ENCODE assay signal across 14 cellular contexts in the genomic region with DNA sequence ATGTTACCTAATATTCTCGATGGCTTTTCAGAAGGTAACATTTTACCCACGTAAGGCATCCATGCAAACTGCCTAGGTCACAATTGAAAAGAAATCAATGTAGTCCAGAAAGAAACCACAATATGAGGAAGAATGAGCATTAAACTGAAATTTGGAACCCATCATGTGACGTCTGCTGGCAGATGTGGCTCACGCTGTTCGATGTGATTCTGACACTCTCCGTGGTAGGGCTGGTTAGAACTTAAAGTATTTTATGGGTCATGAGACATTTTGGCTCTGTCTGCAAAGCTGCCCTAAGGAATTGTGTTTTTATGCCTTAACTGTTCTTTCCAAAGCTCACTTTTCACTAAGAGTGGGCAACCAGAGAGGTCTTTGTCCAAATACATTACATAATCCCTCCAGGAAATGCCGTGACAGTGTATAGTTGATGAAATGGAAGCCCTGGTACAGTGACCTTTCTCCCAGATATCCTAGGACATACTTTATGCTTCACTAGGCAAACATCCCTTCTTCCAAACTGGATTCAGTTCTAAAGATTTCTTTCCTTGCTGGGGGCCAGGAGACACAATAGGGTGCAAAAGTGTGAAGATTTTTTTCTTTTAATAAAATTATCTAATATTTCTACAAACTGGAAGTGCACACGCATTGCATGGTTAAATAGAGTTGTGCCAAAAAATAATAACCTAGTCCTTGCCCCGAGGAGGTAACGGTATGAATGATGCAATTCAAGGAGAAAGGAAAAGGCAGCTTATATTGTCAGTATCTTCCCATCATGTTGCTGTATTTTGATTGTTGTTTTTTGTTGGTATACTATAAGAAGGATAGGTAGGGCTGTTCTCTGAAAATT.
DNase-seq lines count a peak whose midpoint lies in the region; ATAC-seq and TF ChIP-seq lines count a peak whose summit lies in the region.
"Had no signal": no experiment of that assay in that cellular context is flagged by ENCODE, and none has a peak within 500 bp of the region (broad histone marks: within the 10 kb centered on the region; RNA-seq: fewer than 3 reads in every experiment).

No MANE protein-coding gene starts in this region.

- no peak overlapping the region for H3K23ac ChIP-seq in mesenchymal stem cell (ENCODE audit: low read length in 2 of 2)

- intact Hi-C loops in CD8-positive, alpha-beta T cell (cut with DNase I, micrococcal nuclease) = no loop called here

- no peak overlapping the region for H4K8ac ChIP-seq in mesenchymal stem cell (ENCODE audit: low read length)

- peak overlapping the region; percentile 87 for H3K4me2 ChIP-seq in OCI-LY3 (ENCODE audit: low read length)
- H3K4me2 ChIP-seq in mesenchymal stem cell (ENCODE audit: low read length, poor library complexity, severe bottlenecking) = peak overlapping the region; percentile 57
- H3K4me2 ChIP-seq: BLaER1 had no signal

- ATAC-seq in CD8-positive, alpha-beta T cell = no peak
- ATAC-seq: activated naive CD4-positive, alpha-beta T cell treated with anti-CD3 and anti-CD28 coated beads, Interleukin-2, amount 50 U/mL, for 72 hours had no signal

- no peak overlapping the region for H3K27ac Mint-ChIP-seq in CD8-positive, alpha-beta T cell
- H3K27ac Mint-ChIP-seq: activated naive CD4-positive, alpha-beta T cell treated with anti-CD3 and anti-CD28 coated beads, Interleukin-2, amount 50 U/mL, for 72 hours; nephron progenitor cell had no signal

- TF ChIP-seq CTCF in C4-2B (conservative IDR thresholded peaks at IDR 0.05) = no peak
- no peak for TF ChIP-seq CTCF in OCI-LY3 (IDR thresholded peaks at IDR 0.05; ENCODE audit: low read depth, low read length)
- TF ChIP-seq CTCF in CD8-positive, alpha-beta T cell (IDR thresholded peaks at IDR 0.05) = no peak

- H4K20me1 ChIP-seq in OCI-LY3 (ENCODE audit: insufficient read depth, low read length) = no peaks in the 10 kb centered on the region
- H4K20me1 ChIP-seq: BLaER1 had no signal

- H3K9me3 Mint-ChIP-seq in CD8-positive, alpha-beta T cell = no peaks in the 10 kb centered on the region
- H3K9me3 Mint-ChIP-seq: activated naive CD4-positive, alpha-beta T cell treated with anti-CD3 and anti-CD28 coated beads, Interleukin-2, amount 50 U/mL, for 72 hours; nephron progenitor cell had no signal

- no peak for DNase-seq in epithelial cell of prostate (ENCODE audit: low read depth, low spot score)
- peak; percentile 27 for DNase-seq in mesenchymal stem cell
- no peak for DNase-seq in NCI-H1436 (lab: John Stamatoyannopoulos, UW)
- DNase-seq in activated naive CD4-positive, alpha-beta T cell (lab: John Stamatoyannopoulos, UW) = no peak
- no peak for DNase-seq in CD8-positive, alpha-beta T cell
- no peak for DNase-seq in NCI-H748 (lab: John Stamatoyannopoulos, UW; ENCODE audit: unreplicated experiment)
- DNase-seq: activated CD4-positive, alpha-beta T cell treated with anti-CD3 and anti-CD28 coated beads, Interleukin-2, amount 50 U/mL, for 4 hours; NCI-H510A; nephron progenitor cell; T-helper 1 cell had no signal

- H3K36me3 Mint-ChIP-seq in CD8-positive, alpha-beta T cell = no peaks in the 10 kb centered on the region
- H3K36me3 Mint-ChIP-seq: activated naive CD4-positive, alpha-beta T cell treated with anti-CD3 and anti-CD28 coated beads, Interleukin-2, amount 50 U/mL, for 72 hours had no signal

- H2BK120ac ChIP-seq in mesenchymal stem cell (ENCODE audit: low read depth, low read length) = no peak overlapping the region

- H2AK5ac ChIP-seq in mesenchymal stem cell (ENCODE audit: low read length, severe bottlenecking) = no peak overlapping the region

- no peaks in the 10 kb centered on the region for H3K27me3 Mint-ChIP-seq in CD8-positive, alpha-beta T cell (ENCODE audit: low read depth)

- H3K18ac ChIP-seq in mesenchymal stem cell (ENCODE audit: low read depth in 1 of 2, low read length in 2 of 2) = no peak overlapping the region

- WGBS in mesenchymal stem cell = 80% methylated on average over 9 of the region's 10 CpGs

- no peak overlapping the region for H2BK15ac ChIP-seq in mesenchymal stem cell (ENCODE audit: low read depth, poor library complexity, severe bottlenecking)

- H3K9me3 ChIP-seq in OCI-LY3 (ENCODE audit: insufficient read depth, low read length) (no peaks in the 10 kb centered on the region), mesenchymal stem cell (ENCODE audit: control insufficient read depth, low read length) (no peaks in the 10 kb centered on the region)
- H3K9me3 ChIP-seq in CD8-positive, alpha-beta T cell (ENCODE audit: low read length) = no peaks in the 10 kb centered on the region
- H3K9me3 ChIP-seq: BLaER1 had no signal

- H3K14ac ChIP-seq in mesenchymal stem cell (ENCODE audit: low read length in 2 of 2) = no peak overlapping the region

- POLR2A ChIA-PET in CD8-positive, alpha-beta T cell (lab: Charles Lee) = no interaction called here

- no peaks in the 10 kb centered on the region for H3K36me3 ChIP-seq in OCI-LY3 (replicated peaks; ENCODE audit: low read depth, low read length)
- no peaks in the 10 kb centered on the region for H3K36me3 ChIP-seq in mesenchymal stem cell (ENCODE audit: control insufficient read depth in 1 of 2, insufficient read depth in 2 of 2, low read depth in 1 of 2, low read length in 2 of 2)
- H3K36me3 ChIP-seq in CD8-positive, alpha-beta T cell (ENCODE audit: insufficient read depth, low read length) = no peaks in the 10 kb centered on the region
- H3K36me3 ChIP-seq: BLaER1 had no signal

- peak overlapping the region; percentile 68 for H2BK5ac ChIP-seq in mesenchymal stem cell (ENCODE audit: low read depth, low read length, poor library complexity, severe bottlenecking)

- H3K79me2 ChIP-seq in OCI-LY3 (ENCODE audit: low read length) = no peaks in the 10 kb centered on the region

- no peaks in the 10 kb centered on the region for H3K4me1 Mint-ChIP-seq in CD8-positive, alpha-beta T cell (ENCODE audit: low read depth)

- H2BK12ac ChIP-seq in mesenchymal stem cell (ENCODE audit: low read length in 2 of 2) = no peak overlapping the region

- H3K4ac ChIP-seq in mesenchymal stem cell (ENCODE audit: low read depth in 1 of 2, low read length in 2 of 2) = no peak overlapping the region

- H3K4me3 Mint-ChIP-seq in CD8-positive, alpha-beta T cell = no peak overlapping the region
- H3K4me3 Mint-ChIP-seq: nephron progenitor cell had no signal

- CTCF ChIA-PET in CD8-positive, alpha-beta T cell (lab: Charles Lee) = no interaction called here

- H3K27me3 ChIP-seq in OCI-LY3 (ENCODE audit: low read depth, low read length) (0 out of 2 replicates have a peak, but pooled peaks cover 4% of the 10 kb centered on the region), mesenchymal stem cell (ENCODE audit: control insufficient read depth in 1 of 2, insufficient read depth in 1 of 2, low read length in 2 of 2) (peaks cover 0 to 2% of the 10 kb centered on the region in 2 experiments)
- no peaks in the 10 kb centered on the region for H3K27me3 ChIP-seq in CD8-positive, alpha-beta T cell (ENCODE audit: insufficient read depth, low read length)
- H3K27me3 ChIP-seq: BLaER1 had no signal

- peak overlapping the region; percentile 94 for H3K27ac ChIP-seq in C4-2B
- H3K27ac ChIP-seq in OCI-LY3 (ENCODE audit: low read length) = no peak overlapping the region
- H3K27ac ChIP-seq in epithelial cell of prostate = peak overlapping the region; percentile 40
- H3K27ac ChIP-seq in mesenchymal stem cell (ENCODE audit: low read length, poor library complexity, severe bottlenecking) = peak overlapping the region; percentile 78
- no peak overlapping the region for H3K27ac ChIP-seq in CD8-positive, alpha-beta T cell (ENCODE audit: low read depth, low read length)
- H3K27ac ChIP-seq: BLaER1 had no signal

- H3K4me3 ChIP-seq in OCI-LY3 (ENCODE audit: low read length) = peak overlapping the region; percentile 67
- peak overlapping the region in 1 of 2 experiments; percentile 16 for H3K4me3 ChIP-seq in mesenchymal stem cell (ENCODE audit: insufficient read depth in 1 of 2, low read depth in 1 of 2, low read length in 2 of 2)
- no peak overlapping the region for H3K4me3 ChIP-seq in CD8-positive, alpha-beta T cell (ENCODE audit: low read depth, low read length)
- H3K4me3 ChIP-seq: BLaER1 had no signal

- H2AFZ ChIP-seq in OCI-LY3 (ENCODE audit: low read depth, low read length) = peak overlapping the region; percentile 61; the same call in 1 of the 2 replicates
- no peak overlapping the region for H2AFZ ChIP-seq in mesenchymal stem cell (ENCODE audit: low read depth, low read length)

- peak overlapping the region; percentile 34 for H3K9ac ChIP-seq in OCI-LY3 (ENCODE audit: low read length)
- H3K9ac ChIP-seq in mesenchymal stem cell (ENCODE audit: low read length) = no peak overlapping the region
- H3K9ac ChIP-seq: BLaER1 had no signal

- H3K79me1 ChIP-seq in mesenchymal stem cell (replicated peaks; ENCODE audit: low read length, poor library complexity, severe bottlenecking) = no peaks in the 10 kb centered on the region

- H3K4me1 ChIP-seq in OCI-LY3 (ENCODE audit: low read length) (peaks cover 36% of the 10 kb centered on the region), mesenchymal stem cell (ENCODE audit: control insufficient read depth, insufficient read depth, low read depth, low read length) (peaks cover 4% of the 10 kb centered on the region)
- no peaks in the 10 kb centered on the region for H3K4me1 ChIP-seq in CD8-positive, alpha-beta T cell (ENCODE audit: insufficient read depth, low read length)
- H3K4me1 ChIP-seq: BLaER1 had no signal

- H4K91ac ChIP-seq in mesenchymal stem cell (ENCODE audit: low read length) = no peak overlapping the region

Comparison
In these comparisons a context has a peak if more than half of its experiments do, and no peak if none do; other contexts are left out.
1. H3K27ac ChIP-seq: peak in C4-2B (single experiment), epithelial cell of prostate (single experiment) and mesenchymal stem cell (single experiment); none in OCI-LY3 (single experiment) and CD8-positive, alpha-beta T cell (single experiment).